Comparison of ENCODE assay signal across 18 cellular contexts in the genomic region with DNA sequence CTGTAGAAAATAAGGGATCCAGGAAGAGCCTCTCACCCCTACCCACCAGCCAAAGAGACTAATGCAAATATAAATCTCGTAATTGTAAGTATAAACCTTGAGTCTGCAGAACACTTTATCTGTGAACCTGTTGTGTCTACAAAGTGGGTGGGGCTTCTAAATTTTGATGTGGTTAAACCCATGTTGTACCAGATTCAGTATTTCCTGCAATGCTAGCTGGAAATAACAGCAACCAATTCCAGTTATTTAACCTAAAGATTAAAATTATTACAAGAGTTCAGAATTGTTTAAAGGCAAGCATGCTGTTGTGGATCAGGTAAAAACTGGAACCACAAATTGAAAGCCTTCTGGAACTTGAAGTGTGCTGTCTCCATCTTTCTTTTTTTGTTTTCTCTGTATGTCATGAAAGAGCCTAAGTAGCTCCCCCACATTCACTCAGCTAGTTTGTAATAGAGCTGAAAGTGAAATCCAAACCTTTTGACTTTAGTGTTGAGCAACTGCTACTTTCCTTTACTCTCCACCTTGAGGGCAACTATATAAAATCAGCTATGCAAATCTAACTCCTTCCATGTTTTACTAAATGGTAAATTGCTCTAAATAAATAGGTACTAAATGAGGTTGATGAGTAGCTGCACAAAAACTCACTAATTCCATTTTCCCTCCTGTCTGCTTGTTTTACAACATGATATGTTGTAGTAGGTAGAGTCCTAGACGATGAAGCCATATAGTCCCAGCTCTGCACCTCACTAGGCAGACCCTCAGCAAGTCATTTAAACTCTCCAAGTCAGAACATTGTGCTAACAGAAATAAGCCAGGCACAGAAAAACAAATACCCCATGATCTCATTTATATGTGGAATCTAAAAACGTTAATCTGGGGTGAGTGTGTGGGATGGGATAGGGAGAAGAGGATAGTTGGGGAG. TPM values are rescaled to one million over a fixed set of nuclear protein-coding genes. Genes with fewer than 3 reads are reported as not detected.
A peak's percentile ranks its signal among the peaks of the same experiment; 100 is the strongest.
DNase-seq lines count a peak whose midpoint lies in the region; ATAC-seq and TF ChIP-seq lines count a peak whose summit lies in the region.
"Had no signal": no experiment of that assay in that cellular context is flagged by ENCODE, and none has a peak within 500 bp of the region (broad histone marks: within the 10 kb centered on the region; RNA-seq: fewer than 3 reads in every experiment).

No MANE protein-coding gene starts in this region.

- H3K4me3 ChIP-seq in thymus (ENCODE audit: low read length) = peak overlapping the region; percentile 23

- DNase-seq in activated gamma-delta T cell treated with Interleukin-2 at 50 U/mL for 16 hours (peak; percentile 22), activated gamma-delta T cell (lab: John Stamatoyannopoulos, UW) (no peak), Ammon's horn (ENCODE audit: low spot score) (no peak), progenitor cell of endocrine pancreas (ENCODE audit: low spot score, unreplicated experiment) (no peak), NCI-H1694 treated with DMSO at 0.1 percent for 48 hours (lab: John Stamatoyannopoulos, UW) (no peak)
- DNase-seq: activated CD4-positive, CD25-positive, alpha-beta regulatory T cell treated with anti-CD3 and anti-CD28 coated beads, Interleukin-2, amount 50 U/mL, for 72 hours; amniotic stem cell; dermis blood vessel endothelial cell; DMS79 treated with DMSO at 0.1 percent for 48 hours; HFFc6; NCI-H2081 treated with DMSO at 0.1 percent for 48 hours; stimulated activated CD4-positive, alpha-beta T cell treated with anti-CD3 and anti-CD28 coated beads, Interleukin-15, amount 100 ng/mL, for 24 hours had no signal

- no peaks in the 10 kb centered on the region for H3K9me3 ChIP-seq in thymus (ENCODE audit: control insufficient read depth)
- H3K9me3 ChIP-seq: vagina had no signal

- 60% methylated on average over 3 of the region's 3 CpGs for WGBS in thymus

- H3K27me3 ChIP-seq in thymus (ENCODE audit: control insufficient read depth, insufficient read depth) = no peaks in the 10 kb centered on the region
- H3K27me3 ChIP-seq: vagina had no signal

- peak; percentile 54 for ATAC-seq in HG02973 (IDR thresholded peaks at IDR 0.05; ENCODE audit: unreplicated experiment)

- TF ChIP-seq CTCF in progenitor cell of endocrine pancreas (IDR thresholded peaks at IDR 0.05; ENCODE audit: unreplicated experiment) = no peak

- peaks cover 89% of the 10 kb centered on the region for H3K4me1 Mint-ChIP-seq in activated naive CD8-positive, alpha-beta T cell (ENCODE audit: low read depth)
- H3K4me1 Mint-ChIP-seq in progenitor cell of endocrine pancreas (ENCODE audit: low read depth) = peaks cover 3% of the 10 kb centered on the region
- H3K4me1 Mint-ChIP-seq: memory B cell had no signal

- peak overlapping the region; percentile 32 for H3K27ac ChIP-seq in thymus (ENCODE audit: low read depth)
- H3K27ac ChIP-seq: parathyroid adenoma, vagina had no signal

- peak overlapping the region; percentile 83 for H3K4me3 Mint-ChIP-seq in activated naive CD8-positive, alpha-beta T cell
- H3K4me3 Mint-ChIP-seq in progenitor cell of endocrine pancreas (ENCODE audit: low read depth) = no peak overlapping the region
- H3K4me3 Mint-ChIP-seq: HFFc6, memory B cell had no signal

- no peaks in the 10 kb centered on the region for H3K36me3 Mint-ChIP-seq in activated naive CD8-positive, alpha-beta T cell
- H3K36me3 Mint-ChIP-seq in progenitor cell of endocrine pancreas (ENCODE audit: insufficient read depth) = no peaks in the 10 kb centered on the region
- H3K36me3 Mint-ChIP-seq: memory B cell had no signal

- H3K27me3 Mint-ChIP-seq in activated naive CD8-positive, alpha-beta T cell = no peaks in the 10 kb centered on the region
- H3K27me3 Mint-ChIP-seq in progenitor cell of endocrine pancreas = no peaks in the 10 kb centered on the region
- H3K27me3 Mint-ChIP-seq: memory B cell had no signal

- peaks cover 25% of the 10 kb centered on the region for H3K4me1 ChIP-seq in thymus (ENCODE audit: control insufficient read depth, insufficient read depth, low read length)
- H3K4me1 ChIP-seq: parathyroid adenoma, vagina had no signal

- no peaks in the 10 kb centered on the region for H3K36me3 ChIP-seq in thymus (ENCODE audit: control insufficient read depth, insufficient read depth)
- H3K36me3 ChIP-seq: vagina had no signal

- no peaks in the 10 kb centered on the region for H3K9me3 Mint-ChIP-seq in activated naive CD8-positive, alpha-beta T cell (ENCODE audit: low read depth)
- H3K9me3 Mint-ChIP-seq in progenitor cell of endocrine pancreas (ENCODE audit: low read depth) = no peaks in the 10 kb centered on the region
- H3K9me3 Mint-ChIP-seq: HFFc6, memory B cell had no signal

- H3K27ac Mint-ChIP-seq in activated naive CD8-positive, alpha-beta T cell = peak overlapping the region; percentile 88
- no peak overlapping the region for H3K27ac Mint-ChIP-seq in progenitor cell of endocrine pancreas
- H3K27ac Mint-ChIP-seq: HFFc6, memory B cell had no signal

RNA-seq across cellular contexts. Expression of gene THEMIS, which starts 17.9 kb away (rescaled TPM):
- polyA plus RNA-seq in thymus = 17.2 TPM
- not detected in 2 replicates for total RNA-seq in progenitor cell of endocrine pancreas
- total RNA-seq: dermis blood vessel endothelial cell had no signal
